1 cellular context compared by ENCODE assay signal in the genomic region with DNA sequence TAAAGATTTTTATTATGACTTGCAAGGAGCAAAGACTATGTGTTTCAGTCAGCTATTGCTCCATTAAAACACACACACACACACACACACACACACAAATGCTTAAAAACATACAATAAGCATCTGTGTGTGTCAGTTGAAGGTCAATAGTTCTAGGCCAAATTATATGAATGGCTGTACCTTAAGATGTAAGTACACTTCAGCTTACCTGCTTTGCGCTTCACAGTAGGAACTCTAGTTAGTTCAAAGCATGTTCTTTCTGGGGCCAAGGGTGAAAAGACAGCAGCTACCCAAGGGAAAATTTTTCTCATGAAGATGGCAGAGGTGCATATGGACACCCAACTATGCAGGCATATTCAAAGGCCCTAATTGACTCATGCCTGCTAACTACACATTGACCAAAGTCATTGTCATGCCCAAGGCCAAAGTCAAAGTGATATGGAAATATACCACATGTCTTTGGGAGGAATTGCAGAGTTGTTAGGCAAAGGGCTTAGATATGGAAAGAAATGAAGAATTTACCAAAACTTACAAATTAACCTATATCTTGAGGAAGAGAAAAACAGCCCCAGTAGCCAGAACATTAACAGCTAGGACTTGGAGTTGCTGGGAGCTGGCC.
TF ChIP-seq lines count a peak whose summit lies in the region.

No MANE protein-coding gene starts in this region.

TF ChIP-seq in SK-N-SH treated with all-trans-retinoic acid at 6 μM for 48 hours, 23 proteins besides CTCF, POLR2A, EP300 and RAD21 (continued from another document):
- TF ChIP-seq, protein P1, sequence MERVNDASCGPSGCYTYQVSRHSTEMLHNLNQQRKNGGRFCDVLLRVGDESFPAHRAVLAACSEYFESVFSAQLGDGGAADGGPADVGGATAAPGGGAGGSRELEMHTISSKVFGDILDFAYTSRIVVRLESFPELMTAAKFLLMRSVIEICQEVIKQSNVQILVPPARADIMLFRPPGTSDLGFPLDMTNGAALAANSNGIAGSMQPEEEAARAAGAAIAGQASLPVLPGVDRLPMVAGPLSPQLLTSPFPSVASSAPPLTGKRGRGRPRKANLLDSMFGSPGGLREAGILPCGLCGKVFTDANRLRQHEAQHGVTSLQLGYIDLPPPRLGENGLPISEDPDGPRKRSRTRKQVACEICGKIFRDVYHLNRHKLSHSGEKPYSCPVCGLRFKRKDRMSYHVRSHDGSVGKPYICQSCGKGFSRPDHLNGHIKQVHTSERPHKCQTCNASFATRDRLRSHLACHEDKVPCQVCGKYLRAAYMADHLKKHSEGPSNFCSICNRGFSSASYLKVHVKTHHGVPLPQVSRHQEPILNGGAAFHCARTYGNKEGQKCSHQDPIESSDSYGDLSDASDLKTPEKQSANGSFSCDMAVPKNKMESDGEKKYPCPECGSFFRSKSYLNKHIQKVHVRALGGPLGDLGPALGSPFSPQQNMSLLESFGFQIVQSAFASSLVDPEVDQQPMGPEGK (CRISPR knock-in tag; IDR thresholded peaks at IDR 0.05; ENCODE audit: borderline replicate concordance): no peak
- no peak for TF ChIP-seq SNAI2 (CRISPR knock-in tag; IDR thresholded peaks at IDR 0.05)
- no peak for TF ChIP-seq ESRRG (CRISPR knock-in tag; IDR thresholded peaks at IDR 0.05)
- TF ChIP-seq, protein P2, sequence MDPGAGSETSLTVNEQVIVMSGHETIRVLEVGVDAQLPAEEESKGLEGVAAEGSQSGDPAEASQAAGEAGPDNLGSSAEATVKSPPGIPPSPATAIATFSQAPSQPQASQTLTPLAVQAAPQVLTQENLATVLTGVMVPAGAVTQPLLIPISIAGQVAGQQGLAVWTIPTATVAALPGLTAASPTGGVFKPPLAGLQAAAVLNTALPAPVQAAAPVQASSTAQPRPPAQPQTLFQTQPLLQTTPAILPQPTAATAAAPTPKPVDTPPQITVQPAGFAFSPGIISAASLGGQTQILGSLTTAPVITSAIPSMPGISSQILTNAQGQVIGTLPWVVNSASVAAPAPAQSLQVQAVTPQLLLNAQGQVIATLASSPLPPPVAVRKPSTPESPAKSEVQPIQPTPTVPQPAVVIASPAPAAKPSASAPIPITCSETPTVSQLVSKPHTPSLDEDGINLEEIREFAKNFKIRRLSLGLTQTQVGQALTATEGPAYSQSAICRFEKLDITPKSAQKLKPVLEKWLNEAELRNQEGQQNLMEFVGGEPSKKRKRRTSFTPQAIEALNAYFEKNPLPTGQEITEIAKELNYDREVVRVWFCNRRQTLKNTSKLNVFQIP (CRISPR knock-in tag; IDR thresholded peaks at IDR 0.05; ENCODE audit: borderline replicate concordance, low read depth): no peak
- no peak for TF ChIP-seq ZNF70 (CRISPR knock-in tag; IDR thresholded peaks at IDR 0.05)
- no peak for TF ChIP-seq ZNF8 (CRISPR knock-in tag; IDR thresholded peaks at IDR 0.05)
- no peak for TF ChIP-seq OSR1 (CRISPR knock-in tag; IDR thresholded peaks at IDR 0.05)
- TF ChIP-seq RARB (CRISPR knock-in tag; IDR thresholded peaks at IDR 0.05): no peak
